2 cellular contexts compared by ENCODE assay signal in the genomic region with DNA sequence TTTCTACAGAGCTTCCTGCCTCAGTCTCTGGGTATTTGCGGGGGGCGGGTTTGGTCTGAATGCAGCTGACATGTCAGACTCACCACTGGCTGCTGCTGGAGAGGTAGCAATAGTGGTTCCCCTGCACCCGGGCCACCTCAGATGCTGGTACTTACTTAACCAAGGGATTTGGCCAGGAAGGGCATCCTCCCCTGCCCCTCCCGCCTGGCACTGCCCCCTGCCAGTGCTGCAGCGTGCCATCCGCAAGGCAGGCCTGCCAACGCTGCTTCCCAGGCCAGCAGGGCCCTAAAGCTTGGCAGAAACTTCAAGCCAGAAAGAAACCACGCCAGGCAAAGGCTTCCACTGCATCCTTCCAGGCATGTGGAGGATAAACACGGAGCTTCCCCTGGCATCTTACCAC.
TF ChIP-seq lines count a peak whose summit lies in the region.

No MANE protein-coding gene starts in this region.

TF ChIP-seq in SK-N-SH, 30 proteins besides CTCF, POLR2A, EP300 and RAD21 (continued from another document):
- TF ChIP-seq ZBTB33 (IDR thresholded peaks at IDR 0.05; ENCODE audit: borderline replicate concordance, low read depth) (no peak), REST (IDR thresholded peaks at IDR 0.05; ENCODE audit: low read depth, low read length) (no peak), FOXJ3 (CRISPR knock-in tag; IDR thresholded peaks at IDR 0.05) (no peak), TAF1 (IDR thresholded peaks at IDR 0.05; ENCODE audit: borderline replicate concordance, low read depth, low read length) (no peak), EZH2phosphoT487 (IDR thresholded peaks at IDR 0.05; ENCODE audit: borderline replicate concordance, low read depth) (no peak), RFX5 (IDR thresholded peaks at IDR 0.05; ENCODE audit: low read length) (no peak), JUND (IDR thresholded peaks at IDR 0.05) (no peak), NFIC (IDR thresholded peaks at IDR 0.05; ENCODE audit: borderline replicate concordance) (no peak), MXI1 (IDR thresholded peaks at IDR 0.05; ENCODE audit: low read depth, low read length) (no peak), FOSL2 (IDR thresholded peaks at IDR 0.05; ENCODE audit: borderline replicate concordance, low read depth) (no peak), GATA2 (CRISPR knock-in tag; IDR thresholded peaks at IDR 0.05) (no peak), NRF1 (IDR thresholded peaks at IDR 0.05; ENCODE audit: low read depth, low read length) (no peak), MEF2A (IDR thresholded peaks at IDR 0.05; ENCODE audit: borderline replicate concordance, low read depth) (no peak)
- TF ChIP-seq, protein P1, sequence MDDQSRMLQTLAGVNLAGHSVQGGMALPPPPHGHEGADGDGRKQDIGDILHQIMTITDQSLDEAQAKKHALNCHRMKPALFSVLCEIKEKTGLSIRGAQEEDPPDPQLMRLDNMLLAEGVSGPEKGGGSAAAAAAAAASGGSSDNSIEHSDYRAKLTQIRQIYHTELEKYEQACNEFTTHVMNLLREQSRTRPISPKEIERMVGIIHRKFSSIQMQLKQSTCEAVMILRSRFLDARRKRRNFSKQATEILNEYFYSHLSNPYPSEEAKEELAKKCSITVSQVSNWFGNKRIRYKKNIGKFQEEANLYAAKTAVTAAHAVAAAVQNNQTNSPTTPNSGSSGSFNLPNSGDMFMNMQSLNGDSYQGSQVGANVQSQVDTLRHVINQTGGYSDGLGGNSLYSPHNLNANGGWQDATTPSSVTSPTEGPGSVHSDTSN (IDR thresholded peaks at IDR 0.05) = no peak
TF ChIP-seq in SK-N-SH: peak in this region for 0.

TF ChIP-seq in SK-N-SH treated with all-trans-retinoic acid at 6 μM for 48 hours, 23 proteins besides CTCF, POLR2A, EP300 and RAD21 (continued from another document):
- TF ChIP-seq PPARA (CRISPR knock-in tag; IDR thresholded peaks at IDR 0.05; ENCODE audit: borderline replicate concordance) (no peak), ZC3H10 (CRISPR knock-in tag; IDR thresholded peaks at IDR 0.05) (no peak)
